ENCODE assay signal across 21 cellular contexts in genomic region chr12:73598626-73599025, GRCh38.
"Had no signal": no experiment of that assay in that cellular context is flagged by ENCODE, and none has a peak within 500 bp of the region (broad histone marks: within the 10 kb centered on the region; RNA-seq: fewer than 3 reads in every experiment).

No MANE protein-coding gene starts in this region.

- H3K27me3 ChIP-seq: heart right ventricle, neural progenitor cell, sigmoid colon, spleen, thyroid gland had no signal

- ATAC-seq: activated naive CD8-positive, alpha-beta T cell treated with anti-CD3 and anti-CD28 coated beads, Interleukin-2, amount 50 U/mL, for 24 hours; effector memory CD8-positive, alpha-beta T cell; heart right ventricle; naive thymus-derived CD4-positive, alpha-beta T cell had no signal

- H3K36me3 ChIP-seq: heart right ventricle, neural progenitor cell, sigmoid colon, spleen, thyroid gland had no signal

- H3K4me1 ChIP-seq: heart right ventricle, sigmoid colon, spleen, thyroid gland had no signal

- H3K4me3 ChIP-seq: heart right ventricle, neural progenitor cell, sigmoid colon, spleen, thyroid gland had no signal

- H2AFZ ChIP-seq: neural progenitor cell had no signal

- H3K4me2 ChIP-seq: neural progenitor cell had no signal

- H3K9me3 ChIP-seq: heart right ventricle, sigmoid colon, spleen, thyroid gland had no signal

- DNase-seq: activated CD4-positive, alpha-beta T cell treated with anti-CD3 and anti-CD28 coated beads for 48 hours; activated CD4-positive, CD25-positive, alpha-beta regulatory T cell; activated CD8-positive, alpha-beta memory T cell treated with anti-CD3 and anti-CD28 coated beads, Interleukin-2, amount 50 U/mL, for 4 hours; activated effector memory CD4-positive, alpha-beta T cell treated with Interleukin-2 at 50 U/mL for 16 hours; activated naive CD4-positive, alpha-beta T cell treated with anti-CD3 and anti-CD28 coated beads, Interleukin-2, amount 10 ng/mL, durations not matched to agents 7 days and 5 days; activated naive CD8-positive, alpha-beta T cell treated with anti-CD3 and anti-CD28 coated beads, Interleukin-2, amount 50 U/mL, for 24 hours; activated T-cell treated with anti-CD3 and anti-CD28 coated beads, Interleukin-2, amount 50 U/mL, for 48 hours; anterior cingulate cortex; effector memory CD8-positive, alpha-beta T cell; foreskin fibroblast; heart right ventricle; immature natural killer cell; mesendoderm; naive thymus-derived CD4-positive, alpha-beta T cell; sigmoid colon; spleen; stimulated activated CD4-positive, alpha-beta T cell treated with anti-CD3 and anti-CD28 coated beads, Interleukin-4, amount 100 ng/mL, for 4 hours; stimulated activated naive CD4-positive, alpha-beta T cell; T1000; thyroid gland had no signal

- H3K27ac ChIP-seq: heart right ventricle, neural progenitor cell, sigmoid colon, spleen, thyroid gland had no signal
